In the genomic region with DNA sequence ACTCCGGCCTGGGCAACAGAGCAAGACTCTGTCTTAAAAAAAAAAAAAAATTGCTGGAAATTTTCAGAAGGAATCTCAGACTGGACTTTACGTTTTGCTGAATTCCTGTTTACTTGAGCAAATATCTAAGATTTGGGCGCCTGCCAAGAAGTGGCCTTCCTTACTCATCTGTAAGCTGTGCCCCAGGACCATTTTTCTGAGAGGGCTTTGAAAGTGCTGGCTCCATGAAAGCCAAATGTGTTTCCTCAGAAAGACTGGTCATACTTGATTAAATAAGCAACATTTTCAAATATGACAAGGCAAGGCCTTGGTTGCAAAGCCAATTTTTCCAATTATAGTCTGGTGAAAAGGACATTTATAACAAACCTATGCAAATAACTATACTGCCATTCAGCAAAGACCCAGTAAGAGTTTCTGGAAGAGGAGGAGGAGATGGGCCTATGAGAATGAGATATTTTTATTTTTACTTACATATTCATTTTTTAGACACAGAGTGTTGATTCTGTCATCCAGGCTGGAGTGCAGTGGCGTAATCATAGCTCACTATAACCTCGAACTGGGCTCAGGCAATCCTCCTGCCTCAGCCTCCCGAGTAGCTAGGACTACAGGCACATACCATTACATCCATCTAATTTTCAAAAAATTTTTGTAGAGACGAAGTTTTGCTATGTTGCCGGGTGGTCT, we compare ENCODE assay signal across 16 cellular contexts. TPM values are rescaled to one million over a fixed set of nuclear protein-coding genes. Genes with fewer than 3 reads are reported as not detected.
DNase-seq lines count a peak whose midpoint lies in the region; ATAC-seq, FAIRE-seq and TF ChIP-seq lines count a peak whose summit lies in the region.
"Had no signal": no experiment of that assay in that cellular context is flagged by ENCODE, and none has a peak within 500 bp of the region (broad histone marks: within the 10 kb centered on the region; RNA-seq: fewer than 3 reads in every experiment).

No MANE protein-coding gene starts in this region.

- no peak for ATAC-seq in aorta (ENCODE audit: low FRiP score)
- ATAC-seq: natural killer cell had no signal

- no peak overlapping the region for H3K4me3 ChIP-seq in aorta (ENCODE audit: low read length in 2 of 2)

- no peaks in the 10 kb centered on the region for H3K9me3 ChIP-seq in aorta (ENCODE audit: control insufficient read depth, low read length)

- peak; percentile 81 for FAIRE-seq in RCC 7860 (lab: Jason Lieb, UNC)
- FAIRE-seq: GM18507, islet of Langerhans had no signal

- WGBS in aorta, 2 donors = 75 to 78% methylated on average over 8 of the region's 8 CpGs

- in situ Hi-C loops in GM13976 (cut with MboI; ENCODE audit: low sequenced_read_pairs, unreplicated experiment) = no loop called here

- intact Hi-C loops in aorta (cut with DNase I) = no loop called here

- no peak for TF ChIP-seq CTCF in GM13976 (IDR thresholded peaks at IDR 0.05; ENCODE audit: borderline replicate concordance, control extremely low read depth, extremely low read depth, insufficient read depth, missing control alignments)

- H3K27me3 ChIP-seq in aorta (ENCODE audit: control insufficient read depth in 1 of 2, insufficient read depth in 2 of 2, low read length in 1 of 2) = peaks cover 0 to 2% of the 10 kb centered on the region in 2 donors

- no peaks in the 10 kb centered on the region for H3K4me1 ChIP-seq in aorta (ENCODE audit: control insufficient read depth in 1 of 2, insufficient read depth in 2 of 2, low read length in 2 of 2)

- H3K36me3 ChIP-seq in aorta (ENCODE audit: control insufficient read depth in 1 of 2, insufficient read depth in 2 of 2, low read length in 1 of 2) = no peaks in the 10 kb centered on the region

- no peak overlapping the region for H3K27ac ChIP-seq in aorta (ENCODE audit: low read depth in 1 of 2, low read length in 2 of 2)

- peak; percentile 90 for DNase-seq in EL
- peak; percentile 74 for DNase-seq in RCC 7860 (ENCODE audit: low spot score)
- peak; percentile 96 for DNase-seq in dermis blood vessel endothelial cell
- peak; percentile 55 for DNase-seq in renal cortical epithelial cell (ENCODE audit: low read depth)
- no peak for DNase-seq in cerebellar nuclear complex (lab: John Stamatoyannopoulos, UW)
- DNase-seq in GM13976 (ENCODE audit: low spot score) = no peak
- no peak for DNase-seq in aorta
- DNase-seq in NCI-H2029 (lab: John Stamatoyannopoulos, UW) = no peak
- DNase-seq: activated CD4-positive, alpha-beta T cell treated with anti-CD3 and anti-CD28 coated beads for 4 hours; activated naive CD4-positive, alpha-beta T cell treated with anti-CD3 and anti-CD28 coated beads, Interleukin-2, amount 10 ng/mL, durations not matched to agents 7 days and 5 days; KBM-7; natural killer cell; NCI-H446 treated with DMSO at 0.1 percent for 48 hours; stimulated activated naive CD4-positive, alpha-beta T cell treated with Interleukin-2 at 50 U/mL for 16 hours had no signal

RNA-seq across cellular contexts. Expression of a gene that starts 56.3 kb away (rescaled TPM):
- total RNA-seq in dermis blood vessel endothelial cell = 0.28 and 0.85 TPM in 2 replicates
- under 0.01 TPM in 1 of 2 replicates, not detected in the other for total RNA-seq in renal cortical epithelial cell
- not detected for total RNA-seq in aorta
- polyA plus RNA-seq in aorta = 1 to 10 TPM in 1 of 2 donors, under 1 TPM in 1; 0.05 to 1.3 TPM
- total RNA-seq: natural killer cell had no signal

Comparison
In these comparisons a context has a peak if more than half of its experiments do, and no peak if none do; other contexts are left out.
1. DNase-seq: peak in EL (single experiment), RCC 7860 (single experiment), dermis blood vessel endothelial cell (single experiment) and renal cortical epithelial cell (single experiment); none in cerebellar nuclear complex (0 of 2), GM13976 (single experiment), aorta (0 of 2) and NCI-H2029 (single experiment).